In the genomic region with DNA sequence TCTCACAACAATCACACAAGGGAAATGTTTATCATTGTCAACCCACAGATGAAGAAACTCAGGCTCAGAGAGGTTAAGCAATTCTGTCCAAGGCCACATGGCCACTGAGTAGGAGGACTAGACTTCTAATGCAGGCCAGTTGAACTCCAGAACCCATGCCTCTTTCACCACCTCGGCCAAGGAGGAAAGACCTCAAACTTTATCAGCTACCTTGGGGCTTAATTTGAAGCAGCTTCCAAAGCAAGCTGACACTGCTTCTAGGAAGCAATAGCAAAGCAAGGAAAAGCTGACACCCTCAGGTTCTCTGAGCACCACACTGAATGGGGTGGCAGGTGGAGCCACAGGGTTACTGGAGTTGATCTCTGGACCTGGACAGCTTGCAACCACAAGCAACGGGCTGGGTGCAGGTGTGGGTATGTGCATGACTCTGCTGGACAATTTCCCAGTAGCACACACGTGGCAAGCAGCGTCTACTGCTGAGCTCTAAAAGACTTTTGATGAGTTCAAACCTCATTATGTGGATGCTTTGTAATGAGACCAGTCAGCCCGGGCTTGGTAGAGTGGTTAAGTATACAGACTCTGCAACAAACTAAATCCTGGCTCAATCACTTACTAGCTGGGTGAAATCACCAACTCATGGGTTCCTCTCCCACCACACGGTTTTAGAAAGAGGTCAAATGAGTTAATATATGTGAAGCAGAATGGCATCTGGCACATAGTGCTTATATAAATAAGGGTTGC, we compare ENCODE assay signal across 8 cellular contexts. TPM values are rescaled to one million over a fixed set of nuclear protein-coding genes. Genes with fewer than 3 reads are reported as not detected.
DNase-seq lines count a peak whose midpoint lies in the region; ATAC-seq, FAIRE-seq and TF ChIP-seq lines count a peak whose summit lies in the region.
"Had no signal": no experiment of that assay in that cellular context is flagged by ENCODE, and none has a peak within 500 bp of the region (broad histone marks: within the 10 kb centered on the region; RNA-seq: fewer than 3 reads in every experiment).

No MANE protein-coding gene starts in this region.

- ATAC-seq in HG02973 (IDR thresholded peaks at IDR 0.05; ENCODE audit: unreplicated experiment): no peak
- ATAC-seq in GM19328 (IDR thresholded peaks at IDR 0.05; ENCODE audit: unreplicated experiment): no peak

- in situ Hi-C loops in GM23248 (cut with MboI): loop anchor here (5.0 to 25.0 kb wide), 4 partner anchors 50 to 975 kb away; a partner anchor contains a TSS

- H2AFZ ChIP-seq in GM23248: no peak overlapping the region

- H3K4me1 ChIP-seq in GM23248 (ENCODE audit: insufficient read depth): peaks cover 50% of the 10 kb centered on the region
- peaks cover 7 to 12% of the 10 kb centered on the region in 2 donors for H3K4me1 ChIP-seq in small intestine (ENCODE audit: control insufficient read depth in 2 of 2, insufficient read depth in 1 of 2, low read depth in 1 of 2, low read length in 1 of 2)

- no peaks in the 10 kb centered on the region for H3K9me2 ChIP-seq in GM23248 (ENCODE audit: insufficient read depth)

- H3K27ac ChIP-seq in GM23248 (peak overlapping the region; percentile 45), small intestine (ENCODE audit: low read depth in 1 of 2, low read length in 1 of 2) (peak overlapping the region; percentile 75 to 88)
- H3K27ac ChIP-seq: HL-60 had no signal

- no peaks in the 10 kb centered on the region for H3K27me3 ChIP-seq in GM23248 (replicated peaks; ENCODE audit: insufficient read depth)
- no peaks in the 10 kb centered on the region for H3K27me3 ChIP-seq in small intestine (ENCODE audit: control insufficient read depth in 2 of 2, insufficient read depth in 2 of 2, low read length in 2 of 2)

- no peaks in the 10 kb centered on the region for H4K20me1 ChIP-seq in GM23248 (ENCODE audit: insufficient read depth)

- H3K4me3 ChIP-seq in GM23248 (no peak overlapping the region), fibroblast of pulmonary artery (replicated peaks; ENCODE audit: low read depth, low read length) (no peak overlapping the region), small intestine (ENCODE audit: low read depth in 1 of 2, low read length in 2 of 2) (no peak overlapping the region)

- no peaks in the 10 kb centered on the region for H3K79me2 ChIP-seq in GM23248 (ENCODE audit: insufficient read depth)

- H3K9ac ChIP-seq in GM23248: peak overlapping the region; percentile 28

- H3K9me3 ChIP-seq in GM23248 (ENCODE audit: low read depth) (no peaks in the 10 kb centered on the region), small intestine (ENCODE audit: control insufficient read depth, low read depth) (no peaks in the 10 kb centered on the region)

- WGBS in GM23248 (ENCODE audit: low coverage in 1 of 2, low lambda C conversion rate in 2 of 2, missing lambda C conversion rate in 2 of 2), 2 experiments: 35 to 40% methylated on average over 6 of the region's 6 CpGs
- 8 to 33% (median 23%) methylated on average over 6 of the region's 6 CpGs for whole genome bisulfite sequencing in small intestine, 3 donors

- DNase-seq in GM23248 (peak; percentile 50), NCI-H82 treated with DMSO at 0.1 percent for 48 hours (lab: John Stamatoyannopoulos, UW; ENCODE audit: unreplicated experiment) (peak; percentile 48), fibroblast of pulmonary artery (ENCODE audit: low read depth) (peak; percentile 70), small intestine (peak; percentile 96), GM19239 (ENCODE audit: insufficient read length, low spot score) (no peak)

- TF ChIP-seq CTCF in fibroblast of pulmonary artery (IDR thresholded peaks at IDR 0.05; ENCODE audit: low read length, missing control alignments): no peak

- H3F3A ChIP-seq in GM23248 (ENCODE audit: insufficient read depth): peaks cover 74% of the 10 kb centered on the region

- H3K36me3 ChIP-seq in GM23248 (ENCODE audit: low read depth): 0 out of 2 replicates have a peak, but pooled peaks cover 2% of the 10 kb centered on the region
- no peaks in the 10 kb centered on the region for H3K36me3 ChIP-seq in small intestine (ENCODE audit: control insufficient read depth in 2 of 2, insufficient read depth in 2 of 2, low read length in 2 of 2)

- peak overlapping the region; percentile 70 for H3K4me2 ChIP-seq in GM23248 (ENCODE audit: unreplicated experiment)

- FAIRE-seq in small intestine (lab: Jason Lieb, UNC): no peak
- no peak for FAIRE-seq in GM19239 (lab: Jason Lieb, UNC)

RNA-seq across cellular contexts. Expression of a gene that starts 23.1 kb away (rescaled TPM):
- total RNA-seq in GM23248 (2014; rRNA removed; shearing (Covaris generic)): 88.9 and 97.7 TPM in 2 replicates
- polyA plus RNA-seq in GM23248 (2016; fragmentation: Nextera tagmentation; extraction: Ambion mirVana): 58.6 and 77.5 TPM in 2 replicates
- polyA plus RNA-seq in small intestine: 100 to 1,000 TPM in 1 of 3 donors, 10 to 100 TPM in 2; 46.6 to 140 (median 96.7) TPM
